ENCODE assay signal across 1 cellular context in the genomic region with DNA sequence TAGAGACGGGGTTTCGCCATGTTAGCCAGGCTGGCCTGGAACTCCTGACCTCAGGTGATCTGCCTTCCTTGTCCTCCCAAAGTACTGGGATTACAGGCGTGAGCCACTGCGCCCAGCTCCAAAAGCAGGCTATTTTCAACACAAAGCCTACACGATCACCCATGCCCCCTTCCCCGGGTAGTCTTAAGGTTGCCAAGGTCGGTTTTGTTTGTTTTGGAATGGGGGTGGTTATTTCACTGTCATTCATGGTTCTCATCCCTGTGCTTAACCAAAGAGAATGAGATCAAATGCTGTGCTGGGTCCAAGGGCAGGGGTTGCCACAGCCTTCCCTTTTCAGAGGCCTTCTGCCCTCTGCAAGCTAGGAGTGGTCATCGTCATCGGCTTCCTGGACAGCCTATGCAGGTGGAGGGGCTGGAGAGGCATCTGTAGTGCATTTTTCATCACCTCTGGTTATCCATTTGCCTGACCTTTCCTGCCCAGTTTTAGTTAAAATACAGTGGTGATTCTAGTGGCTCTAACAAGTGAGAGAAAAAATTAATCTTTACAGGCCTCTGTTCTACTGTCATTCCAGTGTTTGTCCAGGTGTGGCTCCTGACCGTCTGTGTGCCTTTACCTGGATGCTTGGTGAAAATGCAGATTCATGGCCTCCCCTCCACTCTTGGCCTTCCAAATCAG.
TF ChIP-seq lines count a peak whose summit lies in the region.

No MANE protein-coding gene starts in this region.

TF ChIP-seq in HepG2, 621 proteins besides CTCF, POLR2A, EP300 and RAD21 (continued from another document and continues in another):
- TF ChIP-seq ATF2 (CRISPR knock-in tag; IDR thresholded peaks at IDR 0.05) (peak; percentile 84), ATRX (CRISPR knock-in tag; IDR thresholded peaks at IDR 0.05; ENCODE audit: borderline replicate concordance) (no peak), PAX8 (CRISPR knock-in tag; IDR thresholded peaks at IDR 0.05; ENCODE audit: borderline replicate concordance) (no peak), EED (CRISPR knock-in tag; IDR thresholded peaks at IDR 0.05) (no peak), ADNP (CRISPR knock-in tag; IDR thresholded peaks at IDR 0.05) (peak; percentile 52; the same call in 1 of the 2 replicates), ATF1 (CRISPR knock-in tag; IDR thresholded peaks at IDR 0.05) (0 out of 2 replicates have a peak, but pooled peaks have one; percentile 44), TERF1 (CRISPR knock-in tag; IDR thresholded peaks at IDR 0.05) (no peak), ZNF75D (CRISPR knock-in tag; IDR thresholded peaks at IDR 0.05; ENCODE audit: borderline replicate concordance) (no peak), EHMT2 (IDR thresholded peaks at IDR 0.05; ENCODE audit: borderline replicate concordance, low read depth, low read length) (peak; percentile 50; the same call in 1 of the 2 replicates), LCORL (IDR thresholded peaks at IDR 0.05) (peak; percentile 11; the same call in 1 of the 2 replicates), LCORL (CRISPR knock-in tag; IDR thresholded peaks at IDR 0.05) (peak; percentile 96), XBP1 (CRISPR knock-in tag; IDR thresholded peaks at IDR 0.05) (no peak), ZNF20 (CRISPR knock-in tag; IDR thresholded peaks at IDR 0.05) (no peak), STAG1 (CRISPR knock-in tag; IDR thresholded peaks at IDR 0.05) (peak; percentile 7; the same call in 1 of the 2 replicates), ZNF709 (CRISPR knock-in tag; IDR thresholded peaks at IDR 0.05) (no peak; the same call in 1 of the 2 replicates), ZBTB8A (CRISPR knock-in tag; IDR thresholded peaks at IDR 0.05; ENCODE audit: borderline replicate concordance, low read depth) (no peak), TBX3 (IDR thresholded peaks at IDR 0.05; ENCODE audit: borderline replicate concordance) (no peak), PPARG (CRISPR knock-in tag; conservative IDR thresholded peaks at IDR 0.05) (0 out of 2 replicates have a peak, but pooled peaks have one; percentile 29), CBFB (CRISPR knock-in tag; IDR thresholded peaks at IDR 0.05) (no peak), ZNF674 (CRISPR knock-in tag; IDR thresholded peaks at IDR 0.05; ENCODE audit: low read depth) (no peak), ZNF780A (CRISPR knock-in tag; IDR thresholded peaks at IDR 0.05) (no peak), U2AF2 (IDR thresholded peaks at IDR 0.05; ENCODE audit: low read depth, low read length) (no peak), NR2C2 (CRISPR knock-in tag; IDR thresholded peaks at IDR 0.05; ENCODE audit: borderline replicate concordance) (peak; percentile 71), ATF3 (CRISPR knock-in tag; IDR thresholded peaks at IDR 0.05) (no peak; the same call in 1 of the 2 replicates), SOX13 (IDR thresholded peaks at IDR 0.05) (peak; percentile 69), SOX13 (CRISPR knock-in tag; conservative IDR thresholded peaks at IDR 0.05 in 1 of 2, IDR thresholded peaks at IDR 0.05 in 1 of 2) (peak in 1 of 2 experiments; percentile 91; a peak in 2 of 4 replicates), ZNF639 (CRISPR knock-in tag; conservative IDR thresholded peaks at IDR 0.05) (no peak), CENPT (CRISPR knock-in tag; IDR thresholded peaks at IDR 0.05; ENCODE audit: low read depth) (no peak), SETDB1 (CRISPR knock-in tag; IDR thresholded peaks at IDR 0.05; ENCODE audit: borderline replicate concordance) (no peak), ZBTB4 (CRISPR knock-in tag; IDR thresholded peaks at IDR 0.05; ENCODE audit: borderline replicate concordance) (peak; percentile 80; the same call in 1 of the 2 replicates), SPEN (CRISPR knock-in tag; IDR thresholded peaks at IDR 0.05; ENCODE audit: low read depth) (peak; percentile 78), IRF2 (CRISPR knock-in tag; IDR thresholded peaks at IDR 0.05) (peak; percentile 87; the same call in 1 of the 2 replicates), KDM5B (CRISPR knock-in tag; IDR thresholded peaks at IDR 0.05; ENCODE audit: borderline replicate concordance) (no peak), ZBTB39 (CRISPR knock-in tag; IDR thresholded peaks at IDR 0.05) (no peak), ZNF672 (CRISPR knock-in tag; IDR thresholded peaks at IDR 0.05) (no peak), ZSCAN22 (CRISPR knock-in tag; IDR thresholded peaks at IDR 0.05) (no peak)
- TF ChIP-seq, protein P1, sequence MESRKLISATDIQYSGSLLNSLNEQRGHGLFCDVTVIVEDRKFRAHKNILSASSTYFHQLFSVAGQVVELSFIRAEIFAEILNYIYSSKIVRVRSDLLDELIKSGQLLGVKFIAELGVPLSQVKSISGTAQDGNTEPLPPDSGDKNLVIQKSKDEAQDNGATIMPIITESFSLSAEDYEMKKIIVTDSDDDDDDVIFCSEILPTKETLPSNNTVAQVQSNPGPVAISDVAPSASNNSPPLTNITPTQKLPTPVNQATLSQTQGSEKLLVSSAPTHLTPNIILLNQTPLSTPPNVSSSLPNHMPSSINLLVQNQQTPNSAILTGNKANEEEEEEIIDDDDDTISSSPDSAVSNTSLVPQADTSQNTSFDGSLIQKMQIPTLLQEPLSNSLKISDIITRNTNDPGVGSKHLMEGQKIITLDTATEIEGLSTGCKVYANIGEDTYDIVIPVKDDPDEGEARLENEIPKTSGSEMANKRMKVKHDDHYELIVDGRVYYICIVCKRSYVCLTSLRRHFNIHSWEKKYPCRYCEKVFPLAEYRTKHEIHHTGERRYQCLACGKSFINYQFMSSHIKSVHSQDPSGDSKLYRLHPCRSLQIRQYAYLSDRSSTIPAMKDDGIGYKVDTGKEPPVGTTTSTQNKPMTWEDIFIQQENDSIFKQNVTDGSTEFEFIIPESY (CRISPR knock-in tag; IDR thresholded peaks at IDR 0.05), result peak; percentile 42; the same call in 1 of the 2 replicates
- TF ChIP-seq, protein P2, sequence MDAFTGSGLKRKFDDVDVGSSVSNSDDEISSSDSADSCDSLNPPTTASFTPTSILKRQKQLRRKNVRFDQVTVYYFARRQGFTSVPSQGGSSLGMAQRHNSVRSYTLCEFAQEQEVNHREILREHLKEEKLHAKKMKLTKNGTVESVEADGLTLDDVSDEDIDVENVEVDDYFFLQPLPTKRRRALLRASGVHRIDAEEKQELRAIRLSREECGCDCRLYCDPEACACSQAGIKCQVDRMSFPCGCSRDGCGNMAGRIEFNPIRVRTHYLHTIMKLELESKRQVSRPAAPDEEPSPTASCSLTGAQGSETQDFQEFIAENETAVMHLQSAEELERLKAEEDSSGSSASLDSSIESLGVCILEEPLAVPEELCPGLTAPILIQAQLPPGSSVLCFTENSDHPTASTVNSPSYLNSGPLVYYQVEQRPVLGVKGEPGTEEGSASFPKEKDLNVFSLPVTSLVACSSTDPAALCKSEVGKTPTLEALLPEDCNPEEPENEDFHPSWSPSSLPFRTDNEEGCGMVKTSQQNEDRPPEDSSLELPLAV (CRISPR knock-in tag; conservative IDR thresholded peaks at IDR 0.05; ENCODE audit: low read depth), result no peak
- TF ChIP-seq, protein P3, sequence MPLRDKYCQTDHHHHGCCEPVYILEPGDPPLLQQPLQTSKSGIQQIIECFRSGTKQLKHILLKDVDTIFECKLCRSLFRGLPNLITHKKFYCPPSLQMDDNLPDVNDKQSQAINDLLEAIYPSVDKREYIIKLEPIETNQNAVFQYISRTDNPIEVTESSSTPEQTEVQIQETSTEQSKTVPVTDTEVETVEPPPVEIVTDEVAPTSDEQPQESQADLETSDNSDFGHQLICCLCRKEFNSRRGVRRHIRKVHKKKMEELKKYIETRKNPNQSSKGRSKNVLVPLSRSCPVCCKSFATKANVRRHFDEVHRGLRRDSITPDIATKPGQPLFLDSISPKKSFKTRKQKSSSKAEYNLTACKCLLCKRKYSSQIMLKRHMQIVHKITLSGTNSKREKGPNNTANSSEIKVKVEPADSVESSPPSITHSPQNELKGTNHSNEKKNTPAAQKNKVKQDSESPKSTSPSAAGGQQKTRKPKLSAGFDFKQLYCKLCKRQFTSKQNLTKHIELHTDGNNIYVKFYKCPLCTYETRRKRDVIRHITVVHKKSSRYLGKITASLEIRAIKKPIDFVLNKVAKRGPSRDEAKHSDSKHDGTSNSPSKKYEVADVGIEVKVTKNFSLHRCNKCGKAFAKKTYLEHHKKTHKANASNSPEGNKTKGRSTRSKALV (CRISPR knock-in tag; IDR thresholded peaks at IDR 0.05), result 0 out of 2 replicates have a peak, but pooled peaks have one; percentile 28
- TF ChIP-seq, protein P4, sequence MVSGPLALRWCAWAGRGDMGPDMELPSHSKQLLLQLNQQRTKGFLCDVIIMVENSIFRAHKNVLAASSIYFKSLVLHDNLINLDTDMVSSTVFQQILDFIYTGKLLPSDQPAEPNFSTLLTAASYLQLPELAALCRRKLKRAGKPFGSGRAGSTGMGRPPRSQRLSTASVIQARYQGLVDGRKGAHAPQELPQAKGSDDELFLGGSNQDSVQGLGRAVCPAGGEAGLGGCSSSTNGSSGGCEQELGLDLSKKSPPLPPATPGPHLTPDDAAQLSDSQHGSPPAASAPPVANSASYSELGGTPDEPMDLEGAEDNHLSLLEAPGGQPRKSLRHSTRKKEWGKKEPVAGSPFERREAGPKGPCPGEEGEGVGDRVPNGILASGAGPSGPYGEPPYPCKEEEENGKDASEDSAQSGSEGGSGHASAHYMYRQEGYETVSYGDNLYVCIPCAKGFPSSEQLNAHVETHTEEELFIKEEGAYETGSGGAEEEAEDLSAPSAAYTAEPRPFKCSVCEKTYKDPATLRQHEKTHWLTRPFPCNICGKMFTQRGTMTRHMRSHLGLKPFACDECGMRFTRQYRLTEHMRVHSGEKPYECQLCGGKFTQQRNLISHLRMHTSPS (CRISPR knock-in tag; IDR thresholded peaks at IDR 0.05; ENCODE audit: low read depth), result peak; percentile 93
